In the genomic region with DNA sequence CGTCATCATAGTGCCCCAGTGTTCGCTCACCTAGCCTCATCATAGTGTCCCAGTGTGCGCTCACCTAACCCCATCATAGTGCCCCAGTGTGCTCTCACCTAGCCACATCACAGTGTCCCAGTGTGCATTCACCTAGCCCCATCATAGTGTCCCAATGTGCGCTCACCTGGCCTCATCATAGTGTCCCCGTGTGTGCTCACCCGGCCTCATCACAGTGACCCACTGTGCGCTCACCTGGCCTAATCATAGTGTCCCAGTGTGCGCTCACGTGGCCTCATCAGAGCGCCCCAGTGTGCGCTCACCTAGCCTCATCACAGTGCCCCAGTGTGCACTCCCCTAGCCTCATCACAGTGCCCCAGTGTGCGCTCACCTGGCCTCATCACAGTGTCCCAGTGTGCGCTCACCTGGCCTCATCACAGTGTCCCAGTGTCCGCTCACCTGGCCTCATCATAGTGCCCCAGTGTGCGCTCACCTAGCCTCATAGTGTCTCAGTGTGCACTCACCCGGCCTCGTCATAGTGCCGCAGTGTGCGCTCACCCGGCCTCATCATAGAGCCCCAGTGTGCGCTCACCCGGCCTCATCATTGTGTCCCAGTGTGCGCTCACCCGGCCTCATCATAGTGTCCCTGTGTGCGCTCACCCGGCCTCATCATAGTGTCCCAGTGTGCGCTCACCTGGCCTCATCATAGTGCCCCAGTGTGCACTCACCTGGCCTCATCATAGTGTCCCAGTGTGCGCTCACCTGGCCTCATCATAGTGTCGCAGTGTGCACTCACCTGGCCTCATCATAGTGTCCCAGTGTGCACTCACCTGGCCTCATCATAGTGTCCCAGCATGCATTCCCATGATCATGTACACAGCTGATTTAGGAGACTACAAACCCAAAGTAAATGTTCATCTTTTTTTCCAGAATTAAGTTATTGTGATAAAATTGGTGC, we compare ENCODE assay signal across 2 cellular contexts.
TF ChIP-seq lines count a peak whose summit lies in the region.

No MANE protein-coding gene starts in this region.

TF ChIP-seq in GM12878, 131 proteins besides CTCF, POLR2A, EP300 and RAD21:
- no peak for TF ChIP-seq SUPT20H (IDR thresholded peaks at IDR 0.05; ENCODE audit: borderline replicate concordance, control insufficient read depth, low read depth, low read length)
- TF ChIP-seq, protein P1, sequence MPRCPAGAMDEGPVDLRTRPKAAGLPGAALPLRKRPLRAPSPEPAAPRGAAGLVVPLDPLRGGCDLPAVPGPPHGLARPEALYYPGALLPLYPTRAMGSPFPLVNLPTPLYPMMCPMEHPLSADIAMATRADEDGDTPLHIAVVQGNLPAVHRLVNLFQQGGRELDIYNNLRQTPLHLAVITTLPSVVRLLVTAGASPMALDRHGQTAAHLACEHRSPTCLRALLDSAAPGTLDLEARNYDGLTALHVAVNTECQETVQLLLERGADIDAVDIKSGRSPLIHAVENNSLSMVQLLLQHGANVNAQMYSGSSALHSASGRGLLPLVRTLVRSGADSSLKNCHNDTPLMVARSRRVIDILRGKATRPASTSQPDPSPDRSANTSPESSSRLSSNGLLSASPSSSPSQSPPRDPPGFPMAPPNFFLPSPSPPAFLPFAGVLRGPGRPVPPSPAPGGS (IDR thresholded peaks at IDR 0.05; ENCODE audit: borderline replicate concordance, insufficient read depth, low read depth, low read length, poor library complexity, severe bottlenecking) = peak; percentile 39

TF ChIP-seq in endothelial cell of umbilical vein, 7 proteins besides CTCF, POLR2A, EP300 and RAD21:
- TF ChIP-seq FOS (IDR thresholded peaks at IDR 0.05; ENCODE audit: borderline replicate concordance, insufficient read depth, low read length) (no peak), GATA2 (IDR thresholded peaks at IDR 0.05; ENCODE audit: insufficient read depth, insufficient read length, low read depth, low read length) (no peak), JUN (IDR thresholded peaks at IDR 0.05; ENCODE audit: borderline replicate concordance, insufficient read depth, insufficient read length, low read depth) (no peak), EZH2 (IDR thresholded peaks at IDR 0.05; ENCODE audit: borderline replicate concordance, low read depth, low read length, severe bottlenecking) (no peak), MYC (IDR thresholded peaks at IDR 0.05; ENCODE audit: low read depth, low read length) (no peak), POLR2AphosphoS5 (IDR thresholded peaks at IDR 0.05; ENCODE audit: insufficient read depth, low read depth, low read length) (no peak)
- TF ChIP-seq, protein P2, sequence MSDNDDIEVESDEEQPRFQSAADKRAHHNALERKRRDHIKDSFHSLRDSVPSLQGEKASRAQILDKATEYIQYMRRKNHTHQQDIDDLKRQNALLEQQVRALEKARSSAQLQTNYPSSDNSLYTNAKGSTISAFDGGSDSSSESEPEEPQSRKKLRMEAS (IDR thresholded peaks at IDR 0.05; ENCODE audit: insufficient read depth, insufficient read length) = no peak
